ENCODE assay signal across 8 cellular contexts in genomic region chr15:63188247-63188936, GRCh38. TPM values are rescaled to one million over a fixed set of nuclear protein-coding genes. Genes with fewer than 3 reads are reported as not detected.
DNase-seq lines count a peak whose midpoint lies in the region; ATAC-seq, FAIRE-seq and TF ChIP-seq lines count a peak whose summit lies in the region.

No MANE protein-coding gene starts in this region.

- no peaks in the 10 kb centered on the region for H3K9me2 ChIP-seq in hepatocyte (replicated peaks; ENCODE audit: insufficient read depth)

- H3K36me3 Mint-ChIP-seq in WTC11 = no peaks in the 10 kb centered on the region
- peaks cover 30% of the 10 kb centered on the region for H3K36me3 Mint-ChIP-seq in stimulated activated effector memory CD8-positive, alpha-beta T cell treated with anti-CD3 and anti-CD28 coated beads, Interleukin-12 subunit alpha, Interleukin-12 subunit beta, amount 100 ng/mL, for 72 hours

- peak overlapping the region; percentile 79 for H3K4me3 Mint-ChIP-seq in WTC11
- H3K4me3 Mint-ChIP-seq in stimulated activated effector memory CD8-positive, alpha-beta T cell treated with anti-CD3 and anti-CD28 coated beads, Interleukin-12 subunit alpha, Interleukin-12 subunit beta, amount 100 ng/mL, for 72 hours = peak overlapping the region; percentile 89

- no peaks in the 10 kb centered on the region for H3K27me3 ChIP-seq in hepatocyte

- no peaks in the 10 kb centered on the region for H3K9me3 Mint-ChIP-seq in WTC11
- no peaks in the 10 kb centered on the region for H3K9me3 Mint-ChIP-seq in stimulated activated effector memory CD8-positive, alpha-beta T cell treated with anti-CD3 and anti-CD28 coated beads, Interleukin-12 subunit alpha, Interleukin-12 subunit beta, amount 100 ng/mL, for 72 hours

- H3K9me3 ChIP-seq in hepatocyte (ENCODE audit: low read depth) = no peaks in the 10 kb centered on the region

- CTCF ChIA-PET in WTC11 (lab: Charles Lee) = interaction anchor here (0.5 to 1.0 kb wide), 4 partner anchors 22 to 67 kb away, joined by 3 to 4 read pairs (median 3); no protein-coding TSS in a partner anchor

- peak; percentile 5 for ATAC-seq in WTC11
- peak; percentile 29 for ATAC-seq in stimulated activated effector memory CD8-positive, alpha-beta T cell treated with anti-CD3 and anti-CD28 coated beads, Interleukin-12 subunit alpha, Interleukin-12 subunit beta, amount 100 ng/mL, for 72 hours

- peak overlapping the region; percentile 93 for H3K27ac Mint-ChIP-seq in WTC11
- peak overlapping the region; percentile 90 for H3K27ac Mint-ChIP-seq in stimulated activated effector memory CD8-positive, alpha-beta T cell treated with anti-CD3 and anti-CD28 coated beads, Interleukin-12 subunit alpha, Interleukin-12 subunit beta, amount 100 ng/mL, for 72 hours

- peak overlapping the region; percentile 64 for H3K27ac ChIP-seq in hepatocyte

- DNase-seq in HCEC 1CT = peak; percentile 12
- DNase-seq in WTC11 (ENCODE audit: low spot score) = no peak
- no peak for DNase-seq in hepatocyte (ENCODE audit: low spot score)
- DNase-seq in stimulated activated effector memory CD8-positive, alpha-beta T cell treated with anti-CD3 and anti-CD28 coated beads, Interleukin-12 subunit alpha, Interleukin-12 subunit beta, amount 100 ng/mL, for 72 hours (ENCODE audit: low spot score in 2 of 2) = peak; percentile 13 to 72
- no peak for DNase-seq in NCI-H2171 treated with DMSO at 0.1 percent for 48 hours (lab: John Stamatoyannopoulos, UW)
- no peak for DNase-seq in GF-D8 (lab: John Stamatoyannopoulos, UW)
- no peak for DNase-seq in NCI-H1105 treated with DMSO at 0.1 percent for 48 hours (lab: John Stamatoyannopoulos, UW)
- no peak for DNase-seq in frontal cortex (ENCODE audit: low spot score in 2 of 2)

- H3K79me2 ChIP-seq in hepatocyte = peaks cover 37% of the 10 kb centered on the region

- POLR2A ChIA-PET in WTC11 (lab: Charles Lee) = interaction anchor here (0.9 to 1.2 kb wide), 3 partner anchors 14 to 137 kb away, joined by 3 to 4 read pairs (median 3); no protein-coding TSS in a partner anchor

- WGBS in hepatocyte (ENCODE audit: low lambda C conversion rate, missing lambda C conversion rate) = 44% methylated on average over 10 of the region's 10 CpGs

- H3K4me1 ChIP-seq in hepatocyte (ENCODE audit: insufficient read depth) = no peaks in the 10 kb centered on the region

- H3K4me2 ChIP-seq in hepatocyte = peak overlapping the region; percentile 88

- peak overlapping the region; percentile 88 for H2AFZ ChIP-seq in hepatocyte

- H3K4me3 ChIP-seq in hepatocyte = peak overlapping the region; percentile 29

- H3K4me1 Mint-ChIP-seq in WTC11 = peaks cover 31% of the 10 kb centered on the region
- peaks cover 29% of the 10 kb centered on the region for H3K4me1 Mint-ChIP-seq in stimulated activated effector memory CD8-positive, alpha-beta T cell treated with anti-CD3 and anti-CD28 coated beads, Interleukin-12 subunit alpha, Interleukin-12 subunit beta, amount 100 ng/mL, for 72 hours

- FAIRE-seq in frontal cortex (lab: Jason Lieb, UNC) = no peak

- H3K36me3 ChIP-seq in hepatocyte (replicated peaks; ENCODE audit: insufficient read depth, low read depth) = no peaks in the 10 kb centered on the region

- TF ChIP-seq CTCF in WTC11 (IDR thresholded peaks at IDR 0.05) = no peak
- TF ChIP-seq CTCF in hepatocyte (IDR thresholded peaks at IDR 0.05; ENCODE audit: poor library complexity) = no peak

- no peaks in the 10 kb centered on the region; the same call in 1 of the 2 replicates for H3K27me3 Mint-ChIP-seq in WTC11 (ENCODE audit: low read depth)

- no peaks in the 10 kb centered on the region for H4K20me1 ChIP-seq in hepatocyte (ENCODE audit: insufficient read depth, poor library complexity, severe bottlenecking)

TF ChIP-seq in WTC11, 78 proteins besides CTCF, POLR2A, EP300 and RAD21:
- TF ChIP-seq E2F4 (CRISPR knock-in tag; IDR thresholded peaks at IDR 0.05; ENCODE audit: borderline replicate concordance, low read depth) (no peak), ZNF138 (CRISPR knock-in tag; conservative IDR thresholded peaks at IDR 0.05) (no peak), ZNF425 (CRISPR knock-in tag; conservative IDR thresholded peaks at IDR 0.05) (no peak)

RNA-seq across cellular contexts. Expression of gene RAB8B, which starts 1.0 kb away (rescaled TPM):
- 30.5 to 34.6 TPM (median 32.5 TPM) in 3 replicates for total RNA-seq in WTC11 (2021)
- total RNA-seq in hepatocyte = 36.9 and 40.5 TPM in 2 replicates
- 11.7 and 16.4 TPM in 2 replicates for polyA plus RNA-seq in hepatocyte
- 110 TPM for total RNA-seq in frontal cortex

RNA-seq across cellular contexts. Expression of gene RPS27L, which starts 31.1 kb away (rescaled TPM):
- total RNA-seq in WTC11 (2021) = 133 to 159 TPM (median 155 TPM) in 3 replicates
- total RNA-seq in hepatocyte = 97.3 and 134 TPM in 2 replicates
- 525 and 528 TPM in 2 replicates for polyA plus RNA-seq in hepatocyte
- total RNA-seq in frontal cortex = 21.6 TPM

Comparison
In these comparisons a context has a peak if more than half of its experiments do, and no peak if none do; other contexts are left out.
1. DNase-seq: peak in HCEC 1CT (single experiment) and stimulated activated effector memory CD8-positive, alpha-beta T cell treated with anti-CD3 and anti-CD28 coated beads, Interleukin-12 subunit alpha, Interleukin-12 subunit beta, amount 100 ng/mL, for 72 hours (2 of 2); none in WTC11 (single experiment), hepatocyte (single experiment), NCI-H2171 treated with DMSO at 0.1 percent for 48 hours (single experiment), GF-D8 (single experiment), NCI-H1105 treated with DMSO at 0.1 percent for 48 hours (single experiment) and frontal cortex (0 of 2).